13 cellular contexts compared by ENCODE assay signal in the genomic region with DNA sequence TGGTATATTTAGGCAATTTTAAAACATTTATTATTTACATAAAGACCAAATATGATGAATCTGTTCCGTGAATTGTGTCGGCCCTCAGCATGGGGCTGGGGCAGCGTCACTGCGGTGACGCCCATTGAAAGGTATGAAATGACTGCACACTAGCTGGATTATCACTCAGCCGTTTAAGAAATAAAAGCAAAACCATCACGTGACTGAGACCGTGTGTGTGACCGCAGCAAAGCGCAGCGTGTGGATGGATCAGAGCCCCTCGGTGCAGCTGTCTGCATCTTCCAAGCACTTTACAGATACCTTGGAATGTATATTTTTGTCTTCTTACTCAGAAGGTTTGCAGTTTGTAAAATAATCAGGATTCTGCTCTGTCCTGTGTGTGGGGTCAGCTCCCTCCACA. TPM values are rescaled to one million over a fixed set of nuclear protein-coding genes. Genes with fewer than 3 reads are reported as not detected.
DNase-seq lines count a peak whose midpoint lies in the region; ATAC-seq and TF ChIP-seq lines count a peak whose summit lies in the region.
"Had no signal": no experiment of that assay in that cellular context is flagged by ENCODE, and none has a peak within 500 bp of the region (broad histone marks: within the 10 kb centered on the region; RNA-seq: fewer than 3 reads in every experiment).

No MANE protein-coding gene starts in this region.

- no peaks in the 10 kb centered on the region for H3K9me2 ChIP-seq in OCI-LY7 (ENCODE audit: insufficient read depth, low read length)

- H3K27ac ChIP-seq in CD4-positive, CD25-positive, alpha-beta regulatory T cell (ENCODE audit: insufficient read depth, low read length, poor library complexity, severe bottlenecking), result no peak overlapping the region
- H3K27ac ChIP-seq in H9 (ENCODE audit: insufficient read length, low read depth, low read length) (no peak overlapping the region), neural progenitor cell (no peak overlapping the region), OCI-LY7 (ENCODE audit: low read depth, low read length, poor library complexity, severe bottlenecking) (no peak overlapping the region)

- no peaks in the 10 kb centered on the region for H3K79me1 ChIP-seq in H9 (ENCODE audit: insufficient read depth, low read depth, low read length, poor library complexity, severe bottlenecking)

- H4K8ac ChIP-seq in H9 (replicated peaks; ENCODE audit: insufficient read length, low read depth, low read length), result no peak overlapping the region

- no peak overlapping the region for H2AK5ac ChIP-seq in H9 (ENCODE audit: insufficient read length, low read length)

- no peak overlapping the region for H3T11ph ChIP-seq in H9 (ENCODE audit: low read length)

- H2BK120ac ChIP-seq in H9 (ENCODE audit: low read depth, low read length, poor library complexity, severe bottlenecking), result no peak overlapping the region

- no peaks in the 10 kb centered on the region for H3K23me2 ChIP-seq in H9 (ENCODE audit: insufficient read length, low read depth, low read length, poor library complexity, severe bottlenecking)

- peak overlapping the region in 1 of 4 donors; percentile 74 for H3K4me3 Mint-ChIP-seq in CD4-positive, CD25-positive, alpha-beta regulatory T cell
- H3K4me3 Mint-ChIP-seq in H9, result no peak overlapping the region
- H3K4me3 Mint-ChIP-seq in neural progenitor cell, result no peak overlapping the region
- H3K4me3 Mint-ChIP-seq: type B pancreatic cell had no signal

- no peak overlapping the region for H3K23ac ChIP-seq in H9 (ENCODE audit: insufficient read length, low read depth, low read length)

- WGBS in H9 (ENCODE audit: extremely low coverage, insufficient read length, low lambda C conversion rate), result no CpG with 5 or more reads among the region's 12 CpGs

- peaks cover 56% of the 10 kb centered on the region for H3K36me3 ChIP-seq in CD4-positive, CD25-positive, alpha-beta regulatory T cell (ENCODE audit: control insufficient read depth, insufficient read depth, low read length)
- H3K36me3 ChIP-seq in neural progenitor cell (peaks cover 5% of the 10 kb centered on the region), OCI-LY7 (ENCODE audit: insufficient read depth, low read length) (peaks cover 93% of the 10 kb centered on the region)

- H3K27me3 Mint-ChIP-seq in CD4-positive, CD25-positive, alpha-beta regulatory T cell, result no peaks in the 10 kb centered on the region
- no peaks in the 10 kb centered on the region for H3K27me3 Mint-ChIP-seq in H9 (ENCODE audit: low read depth)
- peaks cover 6% of the 10 kb centered on the region for H3K27me3 Mint-ChIP-seq in neural progenitor cell (ENCODE audit: insufficient read depth, low read depth)
- H3K27me3 Mint-ChIP-seq: type B pancreatic cell had no signal

- no peak overlapping the region for H3K4me3 ChIP-seq in CD4-positive, CD25-positive, alpha-beta regulatory T cell (ENCODE audit: low read depth, low read length)
- H3K4me3 ChIP-seq in choroid plexus epithelial cell (ENCODE audit: low read depth, low read length) (no peak overlapping the region), neural progenitor cell (no peak overlapping the region), OCI-LY7 (ENCODE audit: low read depth, low read length, poor library complexity, severe bottlenecking) (no peak overlapping the region)

- H3K18ac ChIP-seq in H9 (ENCODE audit: insufficient read length, low read depth, low read length), result no peak overlapping the region

- no peaks in the 10 kb centered on the region for H3K27me3 ChIP-seq in CD4-positive, CD25-positive, alpha-beta regulatory T cell (ENCODE audit: control insufficient read depth, insufficient read depth, low read length)
- H3K27me3 ChIP-seq in H9 (ENCODE audit: insufficient read depth, low read length) (no peaks in the 10 kb centered on the region), neural progenitor cell (no peaks in the 10 kb centered on the region)
- H3K27me3 ChIP-seq: gastrocnemius medialis had no signal

- no peak overlapping the region for H3K4ac ChIP-seq in H9 (ENCODE audit: low read depth, low read length)

- TF ChIP-seq CTCF in H9 (conservative IDR thresholded peaks at IDR 0.05) (no peak), choroid plexus epithelial cell (conservative IDR thresholded peaks at IDR 0.05; ENCODE audit: low read depth, low read length) (no peak), neural progenitor cell (IDR thresholded peaks at IDR 0.05) (no peak), OCI-LY7 (conservative IDR thresholded peaks at IDR 0.05; ENCODE audit: low read length) (no peak)

- no peak overlapping the region for H2BK12ac ChIP-seq in H9 (ENCODE audit: insufficient read length, low read depth, low read length)

- POLR2A ChIA-PET in OCI-LY7 (lab: Charles Lee), result interaction anchor here (0.7 kb wide), 1 partner anchor 29 kb away, joined by 3 read pairs; no protein-coding TSS in a partner anchor

- H4K20me1 ChIP-seq in H9 (ENCODE audit: control insufficient read depth, insufficient read depth, insufficient read length) (peaks cover 3% of the 10 kb centered on the region), neural progenitor cell (ENCODE audit: low read depth) (peaks cover 17% of the 10 kb centered on the region), OCI-LY7 (ENCODE audit: insufficient read depth, low read length) (no peaks in the 10 kb centered on the region)

- no peaks in the 10 kb centered on the region for H3K9me3 ChIP-seq in CD4-positive, CD25-positive, alpha-beta regulatory T cell (ENCODE audit: control insufficient read depth in 2 of 2, low read length in 2 of 2)
- H3K9me3 ChIP-seq in H9 (ENCODE audit: control insufficient read depth, low read depth, low read length) (no peaks in the 10 kb centered on the region), neural progenitor cell (ENCODE audit: low read depth) (no peaks in the 10 kb centered on the region), OCI-LY7 (ENCODE audit: low read length) (no peaks in the 10 kb centered on the region)
- H3K9me3 ChIP-seq: gastrocnemius medialis had no signal

- H2BK20ac ChIP-seq in H9 (ENCODE audit: low read depth, low read length, poor library complexity, severe bottlenecking), result no peak overlapping the region

- ATAC-seq in CD4-positive, CD25-positive, alpha-beta regulatory T cell (ENCODE audit: low read depth in 2 of 2), result no peak
- no peak for ATAC-seq in HG03378 (IDR thresholded peaks at IDR 0.05; ENCODE audit: unreplicated experiment)
- ATAC-seq: gastrocnemius medialis had no signal

- H4K5ac ChIP-seq in H9 (ENCODE audit: insufficient read length, low read depth, low read length), result no peak overlapping the region

- H3K4me1 Mint-ChIP-seq in CD4-positive, CD25-positive, alpha-beta regulatory T cell, result peaks cover 0 to 12% (median 6%) of the 10 kb centered on the region in 4 donors
- H3K4me1 Mint-ChIP-seq in H9 (peaks cover 2 to 4% of the 10 kb centered on the region in 2 experiments; a peak in 2 of 4 replicates), neural progenitor cell (peaks cover 16% of the 10 kb centered on the region)

- no peak overlapping the region for H2BK15ac ChIP-seq in H9 (ENCODE audit: low read depth, low read length)

- no peak overlapping the region for H2AFZ ChIP-seq in H9 (ENCODE audit: low read length)
- H2AFZ ChIP-seq in neural progenitor cell (replicated peaks), result no peak overlapping the region
- H2AFZ ChIP-seq in OCI-LY7 (ENCODE audit: low read length), result no peak overlapping the region

- no peaks in the 10 kb centered on the region for H3K4me1 ChIP-seq in CD4-positive, CD25-positive, alpha-beta regulatory T cell (ENCODE audit: control insufficient read depth, insufficient read depth, low read length, poor library complexity, severe bottlenecking)
- H3K4me1 ChIP-seq in H9 (ENCODE audit: insufficient read depth, low read length), result no peaks in the 10 kb centered on the region
- no peaks in the 10 kb centered on the region for H3K4me1 ChIP-seq in neural progenitor cell
- H3K4me1 ChIP-seq in OCI-LY7 (ENCODE audit: insufficient read depth, low read length, poor library complexity, severe bottlenecking), result peaks cover 6% of the 10 kb centered on the region

- peaks cover 30% of the 10 kb centered on the region for H3K36me3 Mint-ChIP-seq in CD4-positive, CD25-positive, alpha-beta regulatory T cell
- H3K36me3 Mint-ChIP-seq in H9 (ENCODE audit: insufficient read depth in 1 of 3, low read depth in 3 of 3) (peaks cover 43 to 87% (median 81%) of the 10 kb centered on the region in 3 experiments; a peak in 6 of 7 replicates), neural progenitor cell (peaks cover 56% of the 10 kb centered on the region)

- H3K27ac Mint-ChIP-seq in CD4-positive, CD25-positive, alpha-beta regulatory T cell, result peak overlapping the region in 2 of 3 donors; percentile 66 to 92
- peak overlapping the region in 2 of 3 experiments; percentile 78 to 88; a peak in 3 of 7 replicates for H3K27ac Mint-ChIP-seq in H9
- H3K27ac Mint-ChIP-seq in neural progenitor cell, result peak overlapping the region; percentile 82

- no peak for DNase-seq in CD4-positive, CD25-positive, alpha-beta regulatory T cell
- DNase-seq in H9 (no peak), choroid plexus epithelial cell (ENCODE audit: low read depth) (peak; percentile 57), neural progenitor cell (ENCODE audit: low spot score) (no peak), OCI-LY7 (ENCODE audit: low spot score) (no peak), kidney glomerular epithelial cell (lab: John Stamatoyannopoulos, UW) (no peak)
- DNase-seq: anterior cingulate cortex; gastrocnemius medialis; NCI-H2171 treated with DMSO at 0.1 percent for 48 hours; NK-92 treated with Interleukin-12 subunit alpha and Interleukin-12 subunit beta, amount 100 ng/mL, for 24 hours; SIG-M5 had no signal

- H3K4me2 ChIP-seq in H9 (ENCODE audit: insufficient read depth, insufficient read length, low read length) (no peak overlapping the region), neural progenitor cell (no peak overlapping the region), OCI-LY7 (ENCODE audit: low read length) (no peak overlapping the region)

- BruUV-seq in OCI-LY7 (replicated peaks; lab: Mats Ljungman, UMichigan), result no TSS peak

- H2BK5ac ChIP-seq in H9 (ENCODE audit: insufficient read length, low read length), result no peak overlapping the region

- H3K56ac ChIP-seq in H9 (ENCODE audit: insufficient read length, low read depth, low read length), result no peak overlapping the region

- CTCF ChIA-PET in OCI-LY7 (lab: Charles Lee; ENCODE audit: unreplicated experiment), result no interaction called here

- H3K79me2 ChIP-seq in H9 (ENCODE audit: insufficient read depth, low read length), result no peaks in the 10 kb centered on the region
- no peaks in the 10 kb centered on the region for H3K79me2 ChIP-seq in neural progenitor cell (ENCODE audit: low read depth)
- no peaks in the 10 kb centered on the region for H3K79me2 ChIP-seq in OCI-LY7 (ENCODE audit: insufficient read depth, low read depth, low read length)

- no peaks in the 10 kb centered on the region for H3K9me3 Mint-ChIP-seq in CD4-positive, CD25-positive, alpha-beta regulatory T cell
- peaks cover 0 to 5% of the 10 kb centered on the region in 2 experiments; a peak in 3 of 5 replicates for H3K9me3 Mint-ChIP-seq in H9
- H3K9me3 Mint-ChIP-seq in neural progenitor cell, result peaks cover 3% of the 10 kb centered on the region
- H3K9me3 Mint-ChIP-seq: type B pancreatic cell had no signal

- no peak overlapping the region for H3K14ac ChIP-seq in H9 (ENCODE audit: insufficient read depth, low read length)

- no peak overlapping the region for H3K9ac ChIP-seq in H9 (ENCODE audit: extremely low read depth, insufficient read length, low read length)
- H3K9ac ChIP-seq in neural progenitor cell, result no peak overlapping the region

- H4K91ac ChIP-seq in H9 (ENCODE audit: insufficient read length, low read depth, low read length), result no peak overlapping the region

- intact Hi-C loops in OCI-LY7 (cut with micrococcal nuclease; ENCODE audit: unreplicated experiment), result no loop called here

- H3F3A ChIP-seq in neural progenitor cell (ENCODE audit: low read depth), result peaks cover 18% of the 10 kb centered on the region

RNA-seq across cellular contexts. Expression of gene WDR45B, which starts 45.3 kb away (rescaled TPM):
- total RNA-seq in CD4-positive, CD25-positive, alpha-beta regulatory T cell, result 86.8 TPM
- 10 to 100 TPM; 35.1 to 45.2 (median 38.0) TPM for polyA plus RNA-seq in CD4-positive, CD25-positive, alpha-beta regulatory T cell
- 105 and 110 TPM in 2 replicates for total RNA-seq in H9 (2021)
- 110 and 145 TPM in 2 replicates for total RNA-seq in neural progenitor cell (ENCODE audit: low replicate concordance)
- 59.0 and 61.7 TPM in 2 replicates for total RNA-seq in OCI-LY7 (2014; rRNA removed; shearing (Covaris generic))
- total RNA-seq in OCI-LY7 (2022), result 78.9 and 81.9 TPM in 2 replicates
